Comparison of ENCODE assay signal across 1 cellular context in the genomic region with DNA sequence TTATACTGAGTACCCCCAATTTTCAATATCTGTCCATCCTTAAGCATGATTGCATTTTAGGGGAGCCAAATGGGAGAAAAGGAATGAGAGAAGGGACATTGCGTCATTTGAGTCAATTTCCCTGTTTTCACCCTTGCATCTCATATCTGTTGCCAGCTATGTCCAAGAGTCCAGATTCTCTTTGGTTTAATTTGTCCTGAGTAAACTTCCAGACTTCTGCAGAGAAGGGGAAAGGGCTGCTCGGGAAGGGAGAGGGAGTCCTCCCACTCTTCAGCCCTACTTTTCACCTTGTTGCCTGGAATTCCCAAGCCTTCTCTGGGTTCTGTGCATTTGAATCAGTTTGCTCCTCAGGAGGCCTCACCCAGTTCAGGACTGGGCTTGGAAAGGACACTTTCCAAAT.
A peak's percentile ranks its signal among the peaks of the same experiment; 100 is the strongest.
TF ChIP-seq lines count a peak whose summit lies in the region.

No MANE protein-coding gene starts in this region.

TF ChIP-seq in HepG2, 621 proteins besides CTCF, POLR2A, EP300 and RAD21 (continued from another document and continues in another):
- TF ChIP-seq, protein P1, sequence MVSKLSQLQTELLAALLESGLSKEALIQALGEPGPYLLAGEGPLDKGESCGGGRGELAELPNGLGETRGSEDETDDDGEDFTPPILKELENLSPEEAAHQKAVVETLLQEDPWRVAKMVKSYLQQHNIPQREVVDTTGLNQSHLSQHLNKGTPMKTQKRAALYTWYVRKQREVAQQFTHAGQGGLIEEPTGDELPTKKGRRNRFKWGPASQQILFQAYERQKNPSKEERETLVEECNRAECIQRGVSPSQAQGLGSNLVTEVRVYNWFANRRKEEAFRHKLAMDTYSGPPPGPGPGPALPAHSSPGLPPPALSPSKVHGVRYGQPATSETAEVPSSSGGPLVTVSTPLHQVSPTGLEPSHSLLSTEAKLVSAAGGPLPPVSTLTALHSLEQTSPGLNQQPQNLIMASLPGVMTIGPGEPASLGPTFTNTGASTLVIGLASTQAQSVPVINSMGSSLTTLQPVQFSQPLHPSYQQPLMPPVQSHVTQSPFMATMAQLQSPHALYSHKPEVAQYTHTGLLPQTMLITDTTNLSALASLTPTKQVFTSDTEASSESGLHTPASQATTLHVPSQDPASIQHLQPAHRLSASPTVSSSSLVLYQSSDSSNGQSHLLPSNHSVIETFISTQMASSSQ (IDR thresholded peaks at IDR 0.05; ENCODE audit: low read depth), result no peak
- TF ChIP-seq, protein P1 (CRISPR knock-in tag; IDR thresholded peaks at IDR 0.05; ENCODE audit: borderline replicate concordance), result no peak
- no peak for TF ChIP-seq ZNF639 (CRISPR knock-in tag; conservative IDR thresholded peaks at IDR 0.05)
- TF ChIP-seq ZBTB7B (CRISPR knock-in tag; IDR thresholded peaks at IDR 0.05), result no peak
- TF ChIP-seq ZBTB33 (CRISPR knock-in tag; IDR thresholded peaks at IDR 0.05), result no peak
- TF ChIP-seq, protein P2, sequence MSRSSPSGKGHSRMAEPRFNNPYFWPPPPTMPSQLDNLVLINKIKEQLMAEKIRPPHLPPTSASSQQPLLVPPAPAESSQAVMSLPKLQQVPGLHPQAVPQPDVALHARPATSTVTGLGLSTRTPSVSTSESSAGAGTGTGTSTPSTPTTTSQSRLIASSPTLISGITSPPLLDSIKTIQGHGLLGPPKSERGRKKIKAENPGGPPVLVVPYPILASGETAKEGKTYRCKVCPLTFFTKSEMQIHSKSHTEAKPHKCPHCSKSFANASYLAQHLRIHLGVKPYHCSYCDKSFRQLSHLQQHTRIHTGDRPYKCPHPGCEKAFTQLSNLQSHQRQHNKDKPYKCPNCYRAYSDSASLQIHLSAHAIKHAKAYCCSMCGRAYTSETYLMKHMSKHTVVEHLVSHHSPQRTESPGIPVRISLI (CRISPR knock-in tag; IDR thresholded peaks at IDR 0.05; ENCODE audit: borderline replicate concordance), result no peak
- TF ChIP-seq ZNF552 (CRISPR knock-in tag; IDR thresholded peaks at IDR 0.05; ENCODE audit: borderline replicate concordance), result no peak
- TF ChIP-seq ZFP36L1 (CRISPR knock-in tag; IDR thresholded peaks at IDR 0.05), result no peak
- no peak for TF ChIP-seq ISX (CRISPR knock-in tag; conservative IDR thresholded peaks at IDR 0.05)
- no peak for TF ChIP-seq IKZF4 (CRISPR knock-in tag; IDR thresholded peaks at IDR 0.05; ENCODE audit: borderline replicate concordance, low read depth, not compliant biosample characterization)
- TF ChIP-seq CCDC6 (CRISPR knock-in tag; IDR thresholded peaks at IDR 0.05), result no peak
- TF ChIP-seq DNMT3B (CRISPR knock-in tag; conservative IDR thresholded peaks at IDR 0.05), result no peak
- peak; percentile 80 for TF ChIP-seq HNF4A (CRISPR knock-in tag; IDR thresholded peaks at IDR 0.05)
- TF ChIP-seq TFDP1 (CRISPR knock-in tag; IDR thresholded peaks at IDR 0.05; ENCODE audit: borderline replicate concordance), result no peak
- peak; percentile 47; the same call in 1 of the 2 replicates for TF ChIP-seq SALL1 (CRISPR knock-in tag; IDR thresholded peaks at IDR 0.05)
- no peak for TF ChIP-seq ZNF790 (CRISPR knock-in tag; IDR thresholded peaks at IDR 0.05; ENCODE audit: borderline replicate concordance)
- TF ChIP-seq ZNF674 (CRISPR knock-in tag; IDR thresholded peaks at IDR 0.05; ENCODE audit: low read depth), result no peak
- TF ChIP-seq SMC3 (IDR thresholded peaks at IDR 0.05; ENCODE audit: low read length), result 0 out of 2 replicates have a peak, but pooled peaks have one; percentile 1
- TF ChIP-seq ZNF564 (CRISPR knock-in tag; IDR thresholded peaks at IDR 0.05), result no peak
- no peak for TF ChIP-seq ZEB1 (IDR thresholded peaks at IDR 0.05; ENCODE audit: insufficient replicate concordance, low read depth)
- no peak for TF ChIP-seq MXD4 (CRISPR knock-in tag; IDR thresholded peaks at IDR 0.05)
- TF ChIP-seq ZSCAN20 (CRISPR knock-in tag; IDR thresholded peaks at IDR 0.05; ENCODE audit: borderline replicate concordance), result no peak
- TF ChIP-seq LCORL (IDR thresholded peaks at IDR 0.05), result no peak
- TF ChIP-seq LCORL (CRISPR knock-in tag; IDR thresholded peaks at IDR 0.05), result 0 out of 2 replicates have a peak, but pooled peaks have one; percentile 57
- TF ChIP-seq, protein P3, sequence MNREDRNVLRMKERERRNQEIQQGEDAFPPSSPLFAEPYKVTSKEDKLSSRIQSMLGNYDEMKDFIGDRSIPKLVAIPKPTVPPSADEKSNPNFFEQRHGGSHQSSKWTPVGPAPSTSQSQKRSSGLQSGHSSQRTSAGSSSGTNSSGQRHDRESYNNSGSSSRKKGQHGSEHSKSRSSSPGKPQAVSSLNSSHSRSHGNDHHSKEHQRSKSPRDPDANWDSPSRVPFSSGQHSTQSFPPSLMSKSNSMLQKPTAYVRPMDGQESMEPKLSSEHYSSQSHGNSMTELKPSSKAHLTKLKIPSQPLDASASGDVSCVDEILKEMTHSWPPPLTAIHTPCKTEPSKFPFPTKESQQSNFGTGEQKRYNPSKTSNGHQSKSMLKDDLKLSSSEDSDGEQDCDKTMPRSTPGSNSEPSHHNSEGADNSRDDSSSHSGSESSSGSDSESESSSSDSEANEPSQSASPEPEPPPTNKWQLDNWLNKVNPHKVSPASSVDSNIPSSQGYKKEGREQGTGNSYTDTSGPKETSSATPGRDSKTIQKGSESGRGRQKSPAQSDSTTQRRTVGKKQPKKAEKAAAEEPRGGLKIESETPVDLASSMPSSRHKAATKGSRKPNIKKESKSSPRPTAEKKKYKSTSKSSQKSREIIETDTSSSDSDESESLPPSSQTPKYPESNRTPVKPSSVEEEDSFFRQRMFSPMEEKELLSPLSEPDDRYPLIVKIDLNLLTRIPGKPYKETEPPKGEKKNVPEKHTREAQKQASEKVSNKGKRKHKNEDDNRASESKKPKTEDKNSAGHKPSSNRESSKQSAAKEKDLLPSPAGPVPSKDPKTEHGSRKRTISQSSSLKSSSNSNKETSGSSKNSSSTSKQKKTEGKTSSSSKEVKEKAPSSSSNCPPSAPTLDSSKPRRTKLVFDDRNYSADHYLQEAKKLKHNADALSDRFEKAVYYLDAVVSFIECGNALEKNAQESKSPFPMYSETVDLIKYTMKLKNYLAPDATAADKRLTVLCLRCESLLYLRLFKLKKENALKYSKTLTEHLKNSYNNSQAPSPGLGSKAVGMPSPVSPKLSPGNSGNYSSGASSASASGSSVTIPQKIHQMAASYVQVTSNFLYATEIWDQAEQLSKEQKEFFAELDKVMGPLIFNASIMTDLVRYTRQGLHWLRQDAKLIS (CRISPR knock-in tag; IDR thresholded peaks at IDR 0.05), result no peak
- no peak for TF ChIP-seq ZNF281 (CRISPR knock-in tag; IDR thresholded peaks at IDR 0.05; ENCODE audit: borderline replicate concordance)
- TF ChIP-seq ZKSCAN8 (CRISPR knock-in tag; IDR thresholded peaks at IDR 0.05; ENCODE audit: borderline replicate concordance), result no peak
- TF ChIP-seq U2AF2 (IDR thresholded peaks at IDR 0.05; ENCODE audit: low read depth, low read length), result no peak
- no peak for TF ChIP-seq NCOA5 (CRISPR knock-in tag; IDR thresholded peaks at IDR 0.05)
- TF ChIP-seq SP2 (CRISPR knock-in tag; IDR thresholded peaks at IDR 0.05), result no peak
- no peak for TF ChIP-seq DNMT1 (CRISPR knock-in tag; IDR thresholded peaks at IDR 0.05)
- TF ChIP-seq ZNF773 (CRISPR knock-in tag; IDR thresholded peaks at IDR 0.05; ENCODE audit: borderline replicate concordance), result no peak
- no peak for TF ChIP-seq AHR (CRISPR knock-in tag; IDR thresholded peaks at IDR 0.05)
- TF ChIP-seq JUNB (CRISPR knock-in tag; IDR thresholded peaks at IDR 0.05; ENCODE audit: borderline replicate concordance), result no peak
- TF ChIP-seq ATAD3A (CRISPR knock-in tag; IDR thresholded peaks at IDR 0.05), result no peak
